31 cellular contexts compared by ENCODE assay signal in genomic region chr2:194304191-194304590, GRCh38.
"Had no signal": no experiment of that assay in that cellular context is flagged by ENCODE, and none has a peak within 500 bp of the region (broad histone marks: within the 10 kb centered on the region; RNA-seq: fewer than 3 reads in every experiment).

No MANE protein-coding gene starts in this region.

- H3K4me2 ChIP-seq: hepatocyte had no signal

- H3K79me2 ChIP-seq: hepatocyte had no signal

- H3K27ac Mint-ChIP-seq: activated B cell treated with CpG ODN at 0.5 μM for 24 hours; activated CD4-positive, alpha-beta memory T cell treated with anti-CD3 and anti-CD28 coated beads, Interleukin-2, amount 10 ng/mL, durations not matched to agents 7 days and 5 days; activated CD4-positive, alpha-beta T cell treated with anti-CD3 and anti-CD28 coated beads for 36 hours; activated CD4-positive, alpha-beta T cell treated with anti-CD3 and anti-CD28 coated beads, Interleukin-2, amount 10 ng/mL, durations not matched to agents 24 days and 14 days; activated naive CD4-positive, alpha-beta T cell treated with anti-CD3 and anti-CD28 coated beads, Interleukin-2, amount 10 ng/mL, durations not matched to agents 7 days and 5 days; activated naive CD4-positive, alpha-beta T cell treated with anti-CD3 and anti-CD28 coated beads, Interleukin-2, amount 50 U/mL, for 72 hours; activated naive CD8-positive, alpha-beta T cell treated with anti-CD3 and anti-CD28 coated beads, Interleukin-2, amount 10 ng/mL, durations not matched to agents 7 days and 5 days; activated T-cell treated with anti-CD3 and anti-CD28 coated beads, Interleukin-2, amount 50 U/mL, for 24 hours; activated T-cell treated with anti-CD3 and anti-CD28 coated beads, Interleukin-2, amount 50 U/mL, for 72 hours; brain; T-helper 17 cell; T-helper 2 cell treated with Interferon-gamma antibody and Interleukin-4, amounts not matched to agents 5 μg/mL and 100 μg/mL, for 36 hours had no signal

- H3K4me3 ChIP-seq: ascending aorta, breast epithelium, cardiac muscle cell, colonic mucosa, esophagus squamous epithelium, gastroesophageal sphincter, heart right ventricle, hepatocyte had no signal

- H3K27ac ChIP-seq: ascending aorta, breast epithelium, cardiac muscle cell, colonic mucosa, epithelial cell of prostate, esophagus squamous epithelium, gastroesophageal sphincter, heart right ventricle, hepatocyte, WERI-Rb-1 had no signal

- H3K27me3 Mint-ChIP-seq: activated B cell treated with CpG ODN at 0.5 μM for 24 hours; activated CD4-positive, alpha-beta memory T cell treated with anti-CD3 and anti-CD28 coated beads, Interleukin-2, amount 10 ng/mL, durations not matched to agents 7 days and 5 days; activated CD4-positive, alpha-beta T cell treated with anti-CD3 and anti-CD28 coated beads for 36 hours; activated CD4-positive, alpha-beta T cell treated with anti-CD3 and anti-CD28 coated beads, Interleukin-2, amount 10 ng/mL, durations not matched to agents 24 days and 14 days; activated naive CD4-positive, alpha-beta T cell treated with anti-CD3 and anti-CD28 coated beads, Interleukin-2, amount 10 ng/mL, durations not matched to agents 7 days and 5 days; activated naive CD8-positive, alpha-beta T cell treated with anti-CD3 and anti-CD28 coated beads, Interleukin-2, amount 10 ng/mL, durations not matched to agents 7 days and 5 days; activated T-cell treated with anti-CD3 and anti-CD28 coated beads, Interleukin-2, amount 50 U/mL, for 24 hours; T-helper 17 cell had no signal

- H3K36me3 Mint-ChIP-seq: activated naive CD4-positive, alpha-beta T cell treated with anti-CD3 and anti-CD28 coated beads, Interleukin-2, amount 10 ng/mL, durations not matched to agents 7 days and 5 days; activated naive CD4-positive, alpha-beta T cell treated with anti-CD3 and anti-CD28 coated beads, Interleukin-2, amount 50 U/mL, for 72 hours; activated naive CD8-positive, alpha-beta T cell treated with anti-CD3 and anti-CD28 coated beads, Interleukin-2, amount 10 ng/mL, durations not matched to agents 7 days and 5 days; brain had no signal

- H3K4me3 Mint-ChIP-seq: activated B cell treated with CpG ODN at 0.5 μM for 24 hours; activated CD4-positive, alpha-beta memory T cell treated with anti-CD3 and anti-CD28 coated beads, Interleukin-2, amount 10 ng/mL, durations not matched to agents 7 days and 5 days; activated CD4-positive, alpha-beta T cell treated with anti-CD3 and anti-CD28 coated beads for 36 hours; activated CD4-positive, alpha-beta T cell treated with anti-CD3 and anti-CD28 coated beads, Interleukin-2, amount 10 ng/mL, durations not matched to agents 24 days and 14 days; activated naive CD4-positive, alpha-beta T cell treated with anti-CD3 and anti-CD28 coated beads, Interleukin-2, amount 10 ng/mL, durations not matched to agents 7 days and 5 days; activated naive CD8-positive, alpha-beta T cell treated with anti-CD3 and anti-CD28 coated beads, Interleukin-2, amount 10 ng/mL, durations not matched to agents 7 days and 5 days; activated T-cell treated with anti-CD3 and anti-CD28 coated beads, Interleukin-2, amount 50 U/mL, for 24 hours; activated T-cell treated with anti-CD3 and anti-CD28 coated beads, Interleukin-2, amount 50 U/mL, for 72 hours; brain; T-helper 17 cell; T-helper 2 cell treated with Interferon-gamma antibody and Interleukin-4, amounts not matched to agents 5 μg/mL and 100 μg/mL, for 36 hours had no signal

- H3K36me3 ChIP-seq: ascending aorta, breast epithelium, cardiac muscle cell, colonic mucosa, esophagus squamous epithelium, gastroesophageal sphincter, heart right ventricle, WERI-Rb-1 had no signal

- H3K9me3 ChIP-seq: ascending aorta, breast epithelium, colonic mucosa, esophagus squamous epithelium, gastroesophageal sphincter, heart right ventricle had no signal

- H3K27me3 ChIP-seq: ascending aorta, breast epithelium, cardiac muscle cell, colonic mucosa, esophagus squamous epithelium, gastroesophageal sphincter, heart right ventricle, hepatocyte had no signal

- DNase-seq: activated B cell treated with CpG ODN at 0.5 μM for 24 hours; activated CD4-positive, alpha-beta memory T cell treated with anti-CD3 and anti-CD28 coated beads, Interleukin-2, amount 10 ng/mL, durations not matched to agents 7 days and 5 days; activated CD4-positive, alpha-beta T cell treated with anti-CD3 and anti-CD28 coated beads for 36 hours; activated CD4-positive, alpha-beta T cell treated with anti-CD3 and anti-CD28 coated beads, Interleukin-2, amount 10 ng/mL, durations not matched to agents 24 days and 14 days; activated CD4-positive, alpha-beta T cell treated with anti-CD3 and anti-CD28 coated beads, Interleukin-2, amount 50 U/mL, for 4 hours; activated CD8-positive, alpha-beta memory T cell treated with anti-CD3 and anti-CD28 coated beads, Interleukin-2, amount 50 U/mL, for 48 hours; activated gamma-delta T cell; activated naive CD4-positive, alpha-beta T cell; activated naive CD4-positive, alpha-beta T cell treated with anti-CD3 and anti-CD28 coated beads, Interleukin-2, amount 10 ng/mL, durations not matched to agents 7 days and 5 days; activated naive CD8-positive, alpha-beta T cell treated with anti-CD3 and anti-CD28 coated beads, Interleukin-2, amount 10 ng/mL, durations not matched to agents 7 days and 5 days; activated T-cell treated with anti-CD3 and anti-CD28 coated beads for 4 hours; activated T-cell treated with anti-CD3 and anti-CD28 coated beads, Interleukin-2, amount 50 U/mL, for 24 hours; activated T-cell treated with anti-CD3 and anti-CD28 coated beads, Interleukin-2, amount 50 U/mL, for 72 hours; central memory CD4-positive, alpha-beta T cell; colonic mucosa; effector CD8-positive, alpha-beta T cell; esophagus squamous epithelium; foreskin melanocyte; heart right ventricle; T-helper 17 cell; T1000; WERI-Rb-1 had no signal

- H2AFZ ChIP-seq: hepatocyte had no signal

- H3K4me1 Mint-ChIP-seq: activated B cell treated with CpG ODN at 0.5 μM for 24 hours; activated CD4-positive, alpha-beta memory T cell treated with anti-CD3 and anti-CD28 coated beads, Interleukin-2, amount 10 ng/mL, durations not matched to agents 7 days and 5 days; activated CD4-positive, alpha-beta T cell treated with anti-CD3 and anti-CD28 coated beads for 36 hours; activated CD4-positive, alpha-beta T cell treated with anti-CD3 and anti-CD28 coated beads, Interleukin-2, amount 10 ng/mL, durations not matched to agents 24 days and 14 days; activated naive CD4-positive, alpha-beta T cell treated with anti-CD3 and anti-CD28 coated beads, Interleukin-2, amount 10 ng/mL, durations not matched to agents 7 days and 5 days; activated naive CD8-positive, alpha-beta T cell treated with anti-CD3 and anti-CD28 coated beads, Interleukin-2, amount 10 ng/mL, durations not matched to agents 7 days and 5 days; brain; T-helper 17 cell had no signal

- H3K9me3 Mint-ChIP-seq: activated B cell treated with CpG ODN at 0.5 μM for 24 hours; activated CD4-positive, alpha-beta memory T cell treated with anti-CD3 and anti-CD28 coated beads, Interleukin-2, amount 10 ng/mL, durations not matched to agents 7 days and 5 days; activated CD4-positive, alpha-beta T cell treated with anti-CD3 and anti-CD28 coated beads, Interleukin-2, amount 10 ng/mL, durations not matched to agents 24 days and 14 days; activated naive CD4-positive, alpha-beta T cell treated with anti-CD3 and anti-CD28 coated beads, Interleukin-2, amount 10 ng/mL, durations not matched to agents 7 days and 5 days; activated naive CD8-positive, alpha-beta T cell treated with anti-CD3 and anti-CD28 coated beads, Interleukin-2, amount 10 ng/mL, durations not matched to agents 7 days and 5 days; activated T-cell treated with anti-CD3 and anti-CD28 coated beads, Interleukin-2, amount 50 U/mL, for 24 hours; activated T-cell treated with anti-CD3 and anti-CD28 coated beads, Interleukin-2, amount 50 U/mL, for 72 hours; T-helper 2 cell treated with Interferon-gamma antibody and Interleukin-4, amounts not matched to agents 5 μg/mL and 100 μg/mL, for 36 hours had no signal
